25 cellular contexts compared by ENCODE assay signal in genomic region chr13:43140985-43141384, GRCh38.
"Had no signal": no experiment of that assay in that cellular context is flagged by ENCODE, and none has a peak within 500 bp of the region (broad histone marks: within the 10 kb centered on the region; RNA-seq: fewer than 3 reads in every experiment).

No MANE protein-coding gene starts in this region.

- H3K27me3 ChIP-seq: adrenal gland, SJSA1 had no signal

- H3K27ac Mint-ChIP-seq: activated CD4-positive, alpha-beta memory T cell treated with anti-CD3 and anti-CD28 coated beads, Interleukin-2, amount 10 ng/mL, durations not matched to agents 7 days and 5 days; activated CD4-positive, alpha-beta T cell treated with anti-CD3 and anti-CD28 coated beads for 36 hours; activated naive CD8-positive, alpha-beta T cell treated with anti-CD3 and anti-CD28 coated beads, Interleukin-2, amount 10 ng/mL, durations not matched to agents 7 days and 5 days; activated T-helper 17 cell treated with anti-CD3 and anti-CD28 coated beads, Interleukin-2, amount 50 U/mL, for 72 hours had no signal

- H3K4me1 Mint-ChIP-seq: activated CD4-positive, alpha-beta memory T cell treated with anti-CD3 and anti-CD28 coated beads, Interleukin-2, amount 10 ng/mL, durations not matched to agents 7 days and 5 days; activated CD4-positive, alpha-beta T cell treated with anti-CD3 and anti-CD28 coated beads for 36 hours; activated naive CD8-positive, alpha-beta T cell treated with anti-CD3 and anti-CD28 coated beads, Interleukin-2, amount 10 ng/mL, durations not matched to agents 7 days and 5 days; activated T-helper 17 cell treated with anti-CD3 and anti-CD28 coated beads, Interleukin-2, amount 50 U/mL, for 72 hours; T-helper 17 cell had no signal

- H3K36me3 Mint-ChIP-seq: activated naive CD8-positive, alpha-beta T cell treated with anti-CD3 and anti-CD28 coated beads, Interleukin-2, amount 10 ng/mL, durations not matched to agents 7 days and 5 days had no signal

- H3K9me3 Mint-ChIP-seq: activated CD4-positive, alpha-beta memory T cell treated with anti-CD3 and anti-CD28 coated beads, Interleukin-2, amount 10 ng/mL, durations not matched to agents 7 days and 5 days; activated naive CD8-positive, alpha-beta T cell treated with anti-CD3 and anti-CD28 coated beads, Interleukin-2, amount 10 ng/mL, durations not matched to agents 7 days and 5 days; activated T-helper 17 cell treated with anti-CD3 and anti-CD28 coated beads, Interleukin-2, amount 50 U/mL, for 72 hours had no signal

- H3K4me3 ChIP-seq: adrenal gland, SJSA1 had no signal

- H3K27ac ChIP-seq: adrenal gland, SJSA1 had no signal

- H3K4me3 Mint-ChIP-seq: activated CD4-positive, alpha-beta memory T cell treated with anti-CD3 and anti-CD28 coated beads, Interleukin-2, amount 10 ng/mL, durations not matched to agents 7 days and 5 days; activated CD4-positive, alpha-beta T cell treated with anti-CD3 and anti-CD28 coated beads for 36 hours; activated naive CD8-positive, alpha-beta T cell treated with anti-CD3 and anti-CD28 coated beads, Interleukin-2, amount 10 ng/mL, durations not matched to agents 7 days and 5 days; activated T-helper 17 cell treated with anti-CD3 and anti-CD28 coated beads, Interleukin-2, amount 50 U/mL, for 72 hours; T-helper 17 cell had no signal

- H3K4me1 ChIP-seq: adrenal gland, SJSA1 had no signal

- DNase-seq: activated CD4-positive, alpha-beta memory T cell treated with anti-CD3 and anti-CD28 coated beads, Interleukin-2, amount 10 ng/mL, durations not matched to agents 7 days and 5 days; activated CD4-positive, alpha-beta T cell treated with anti-CD3 and anti-CD28 coated beads for 36 hours; activated CD4-positive, alpha-beta T cell treated with anti-CD3 and anti-CD28 coated beads, Interleukin-2, amount 50 U/mL, for 1 hour; activated CD4-positive, CD25-positive, alpha-beta regulatory T cell; activated gamma-delta T cell treated with Interleukin-2 at 50 U/mL for 16 hours; activated naive CD4-positive, alpha-beta T cell treated with anti-CD3 and anti-CD28 coated beads, Interleukin-2, amount 50 U/mL, for 16 hours; activated naive CD8-positive, alpha-beta T cell treated with anti-CD3 and anti-CD28 coated beads, Interleukin-2, amount 10 ng/mL, durations not matched to agents 7 days and 5 days; activated T-cell treated with anti-CD3 and anti-CD28 coated beads for 4 hours; activated T-cell treated with anti-CD3 and anti-CD28 coated beads, Interleukin-2, amount 50 U/mL, for 48 hours; adrenal gland; Kasumi-1; KBM-7; NCI-H1105 treated with DMSO at 0.1 percent for 48 hours; NCI-H1436 treated with DMSO at 0.1 percent for 48 hours; NCI-H187; NCI-H2081; NCI-H510A treated with DMSO at 0.1 percent for 48 hours; NCI-H69; PC-3; SHP77; SW 1271; T-helper 17 cell; T-helper 9 cell had no signal

- H3K36me3 ChIP-seq: adrenal gland, SJSA1 had no signal

- H3K9me3 ChIP-seq: adrenal gland, SJSA1 had no signal
